ENCODE assay signal across 22 cellular contexts in the genomic region with DNA sequence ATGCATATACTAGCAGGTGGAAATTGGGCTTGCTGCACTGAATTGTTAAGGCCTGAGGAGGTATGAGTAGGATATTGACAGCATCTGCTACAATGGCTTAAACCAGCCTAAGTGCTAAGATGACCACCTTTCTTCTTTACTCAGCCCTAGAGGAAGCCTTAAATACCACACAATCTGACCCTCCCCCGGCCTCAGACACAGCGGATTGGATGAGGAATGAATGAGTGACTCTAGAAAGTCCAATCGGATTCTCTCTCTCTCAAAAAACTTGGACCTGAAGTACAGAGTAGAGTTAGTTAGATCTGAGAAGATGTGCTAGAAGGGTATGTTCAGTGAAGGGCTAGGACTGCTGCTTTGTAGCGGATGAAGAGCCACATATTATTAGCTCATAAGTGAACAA. TPM values are rescaled to one million over a fixed set of nuclear protein-coding genes. Genes with fewer than 3 reads are reported as not detected.
DNase-seq lines count a peak whose midpoint lies in the region; TF ChIP-seq lines count a peak whose summit lies in the region.
"Had no signal": no experiment of that assay in that cellular context is flagged by ENCODE, and none has a peak within 500 bp of the region (broad histone marks: within the 10 kb centered on the region; RNA-seq: fewer than 3 reads in every experiment).

No MANE protein-coding gene starts in this region.

- no peaks in the 10 kb centered on the region for H3K27me3 ChIP-seq in H7 (ENCODE audit: control insufficient read depth, insufficient read depth, low read length)
- no peaks in the 10 kb centered on the region for H3K27me3 ChIP-seq in endodermal cell (ENCODE audit: control insufficient read depth, insufficient read depth, low read length, poor library complexity, severe bottlenecking)
- H3K27me3 ChIP-seq: BE2C had no signal

- H3K27me3 Mint-ChIP-seq in endodermal cell (ENCODE audit: insufficient read depth), result no peaks in the 10 kb centered on the region
- H3K27me3 Mint-ChIP-seq: CD4-positive, CD25-positive, alpha-beta regulatory T cell had no signal

- WGBS in endodermal cell (ENCODE audit: insufficient coverage in 1 of 2, insufficient read length in 1 of 2), 2 experiments, result 94 to 100% methylated on average over 3 to 4 of the region's 4 CpGs

- no peak overlapping the region for H3K4me3 Mint-ChIP-seq in endodermal cell
- H3K4me3 Mint-ChIP-seq: CD4-positive, CD25-positive, alpha-beta regulatory T cell; CD8-positive, alpha-beta memory T cell; HFFc6 had no signal

- no peak for TF ChIP-seq CTCF in endodermal cell (conservative IDR thresholded peaks at IDR 0.05)

- H3K9ac ChIP-seq in endodermal cell (ENCODE audit: extremely low read depth, low read length, poor library complexity, severe bottlenecking), result no peak overlapping the region

- H3K4me3 ChIP-seq in H7 (ENCODE audit: insufficient read depth, low read depth, low read length) (no peak overlapping the region), endodermal cell (ENCODE audit: low read length) (no peak overlapping the region)

- H3K27ac Mint-ChIP-seq in endodermal cell, result no peak overlapping the region
- H3K27ac Mint-ChIP-seq: CD4-positive, CD25-positive, alpha-beta regulatory T cell; CD8-positive, alpha-beta memory T cell; HFFc6 had no signal

- H3K9me3 ChIP-seq in endodermal cell (ENCODE audit: control insufficient read depth, low read length), result no peaks in the 10 kb centered on the region
- H3K9me3 ChIP-seq: BE2C had no signal

- no peaks in the 10 kb centered on the region for H3K4me1 ChIP-seq in endodermal cell (ENCODE audit: control insufficient read depth, insufficient read depth, low read length)
- H3K4me1 ChIP-seq: BE2C had no signal

- H3K27ac ChIP-seq in endodermal cell (ENCODE audit: low read depth, low read length), result no peak overlapping the region

- peaks cover 7% of the 10 kb centered on the region for H3K9me3 Mint-ChIP-seq in endodermal cell
- H3K9me3 Mint-ChIP-seq: HFFc6 had no signal

- H3K36me3 Mint-ChIP-seq in endodermal cell (ENCODE audit: low read depth), result no peaks in the 10 kb centered on the region
- H3K36me3 Mint-ChIP-seq: CD4-positive, CD25-positive, alpha-beta regulatory T cell had no signal

- H3K36me3 ChIP-seq in H7 (replicated peaks; ENCODE audit: control insufficient read depth, insufficient read depth, low read length) (no peaks in the 10 kb centered on the region), endodermal cell (ENCODE audit: control insufficient read depth, insufficient read depth, low read length) (no peaks in the 10 kb centered on the region)
- H3K36me3 ChIP-seq: BE2C had no signal

- peak; percentile 24 for DNase-seq in H7
- DNase-seq in NCI-H82 treated with DMSO at 0.1 percent for 48 hours (lab: John Stamatoyannopoulos, UW; ENCODE audit: unreplicated experiment), result peak; percentile 11
- DNase-seq in endodermal cell, result peak; percentile 61
- DNase-seq in dedifferentiated amniotic fluid mesenchymal stem cell (ENCODE audit: extremely low spot score), result no peak
- DNase-seq in NCI-H1436 treated with DMSO at 0.1 percent for 48 hours (lab: John Stamatoyannopoulos, UW), result no peak
- DNase-seq in SKM-1 treated with dmso at 0.1 percent for 144 hours (lab: John Stamatoyannopoulos, UW; ENCODE audit: unreplicated experiment), result no peak
- DNase-seq: ACHN; BE2C; C1 segment of cervical spinal cord; CD4-positive, CD25-positive, alpha-beta regulatory T cell; CD8-positive, alpha-beta memory T cell; COR-L47; DMS153; DMS79; GDM1; HCEC 1CT; HFFc6; IMR-90; KBM-7 had no signal

- no peaks in the 10 kb centered on the region for H3K4me1 Mint-ChIP-seq in endodermal cell
- H3K4me1 Mint-ChIP-seq: CD4-positive, CD25-positive, alpha-beta regulatory T cell; CD8-positive, alpha-beta memory T cell had no signal

RNA-seq across cellular contexts. Expression of gene C3orf49, which starts 39.9 kb away (rescaled TPM):
- not detected in 2 replicates for total RNA-seq in H7 (2014; rRNA removed; shearing (Covaris generic))
- total RNA-seq in endodermal cell, result not detected
- polyA plus RNA-seq in endodermal cell (2013, experiment 1 of 2), result not detected
- not detected for polyA plus RNA-seq in endodermal cell (2013, experiment 2 of 2)
- total RNA-seq: A172; CD4-positive, CD25-positive, alpha-beta regulatory T cell; CD8-positive, alpha-beta memory T cell; Daoy; H4; HFFc6; IMR-90 had no signal
- polyA plus RNA-seq: CD4-positive, CD25-positive, alpha-beta regulatory T cell; CD8-positive, alpha-beta memory T cell; IMR-90 had no signal

Comparison
In these comparisons a context has a peak if more than half of its experiments do, and no peak if none do; other contexts are left out.
1. DNase-seq: peak in H7 (single experiment), NCI-H82 treated with DMSO at 0.1 percent for 48 hours (single experiment) and endodermal cell (single experiment); none in dedifferentiated amniotic fluid mesenchymal stem cell (single experiment), NCI-H1436 treated with DMSO at 0.1 percent for 48 hours (single experiment) and SKM-1 treated with dmso at 0.1 percent for 144 hours (single experiment).